ENCODE assay signal across 20 cellular contexts in the genomic region with DNA sequence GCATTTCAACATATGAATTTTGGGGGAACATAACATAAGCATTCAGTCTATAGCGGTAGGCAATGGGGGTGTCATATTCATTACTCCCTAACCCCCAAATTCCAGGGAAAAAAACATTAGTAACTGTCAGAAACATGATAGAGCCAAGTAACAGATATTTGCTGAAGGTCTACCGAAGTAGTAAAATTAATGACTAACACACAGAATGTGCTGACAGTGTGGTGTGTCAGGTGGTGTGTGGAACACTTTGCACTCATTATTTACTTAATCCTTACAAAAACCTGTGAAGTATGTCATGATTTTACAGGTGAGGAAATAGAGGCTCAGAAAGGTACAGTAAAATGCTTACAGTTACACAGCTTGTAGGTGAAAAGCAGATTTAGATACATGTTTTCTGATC.
A peak's percentile ranks its signal among the peaks of the same experiment; 100 is the strongest.
DNase-seq lines count a peak whose midpoint lies in the region; ATAC-seq and TF ChIP-seq lines count a peak whose summit lies in the region.
"Had no signal": no experiment of that assay in that cellular context is flagged by ENCODE, and none has a peak within 500 bp of the region (broad histone marks: within the 10 kb centered on the region; RNA-seq: fewer than 3 reads in every experiment).

No MANE protein-coding gene starts in this region.

- DNase-seq in HFFc6: no peak
- no peak for DNase-seq in RWPE2 (ENCODE audit: low spot score)
- peak; percentile 18 for DNase-seq in epithelial cell of proximal tubule (ENCODE audit: low read depth)
- no peak for DNase-seq in mesenchymal stem cell
- no peak for DNase-seq in hypothalamus (lab: John Stamatoyannopoulos, UW)
- DNase-seq in stimulated activated naive CD4-positive, alpha-beta T cell (lab: John Stamatoyannopoulos, UW): no peak
- no peak for DNase-seq in posterior vena cava (ENCODE audit: low spot score)
- DNase-seq: Caco-2; CD4-positive, alpha-beta T cell; H9; NCI-H1092; NCI-H1436 treated with DMSO at 0.1 percent for 48 hours; NCI-H2029; NCI-H526 treated with DMSO at 0.1 percent for 48 hours; Peyer's patch had no signal

- H3K27ac Mint-ChIP-seq in HFFc6: peak overlapping the region; percentile 69
- H3K27ac Mint-ChIP-seq: CD4-positive, alpha-beta T cell; H9 had no signal

- no peaks in the 10 kb centered on the region for H3K36me3 Mint-ChIP-seq in HFFc6 (ENCODE audit: low read depth)

- no peaks in the 10 kb centered on the region for H3K36me3 ChIP-seq in RWPE2 (ENCODE audit: low read depth)
- no peaks in the 10 kb centered on the region for H3K36me3 ChIP-seq in mesenchymal stem cell (ENCODE audit: control insufficient read depth in 1 of 2, insufficient read depth in 2 of 2, low read depth in 1 of 2, low read length in 2 of 2)
- H3K36me3 ChIP-seq: MG63, Peyer's patch had no signal

- H4K8ac ChIP-seq in mesenchymal stem cell (ENCODE audit: low read length): no peak overlapping the region

- no peak overlapping the region for H2BK15ac ChIP-seq in mesenchymal stem cell (ENCODE audit: low read depth, poor library complexity, severe bottlenecking)

- no peaks in the 10 kb centered on the region for H3K9me3 ChIP-seq in RWPE2 (ENCODE audit: severe bottlenecking)
- H3K9me3 ChIP-seq in mesenchymal stem cell (ENCODE audit: control insufficient read depth, low read length): no peaks in the 10 kb centered on the region
- H3K9me3 ChIP-seq: A549, Caco-2, MG63, Peyer's patch had no signal

- H3K23ac ChIP-seq in mesenchymal stem cell (ENCODE audit: low read length in 2 of 2): no peak overlapping the region

- WGBS in mesenchymal stem cell: no CpG with 5 or more reads among the region's 2 CpGs

- H3K27me3 ChIP-seq in RWPE2 (ENCODE audit: insufficient read depth, poor library complexity, severe bottlenecking): no peaks in the 10 kb centered on the region
- H3K27me3 ChIP-seq in mesenchymal stem cell (ENCODE audit: control insufficient read depth in 1 of 2, insufficient read depth in 1 of 2, low read length in 2 of 2): peaks cover 0 to 17% of the 10 kb centered on the region in 2 experiments
- H3K27me3 ChIP-seq: MG63, Peyer's patch had no signal

- H3K4me1 ChIP-seq in RWPE2 (ENCODE audit: insufficient read depth, poor library complexity, severe bottlenecking) (no peaks in the 10 kb centered on the region), mesenchymal stem cell (ENCODE audit: control insufficient read depth, insufficient read depth, low read depth, low read length) (peaks cover 3% of the 10 kb centered on the region)
- H3K4me1 ChIP-seq: A549, Caco-2, Peyer's patch had no signal

- peaks cover 17% of the 10 kb centered on the region for H3K4me1 Mint-ChIP-seq in HFFc6 (ENCODE audit: low read depth)

- no peak overlapping the region for H3K9ac ChIP-seq in mesenchymal stem cell (ENCODE audit: low read length)

- no peak for TF ChIP-seq CTCF in HFFc6 (IDR thresholded peaks at IDR 0.05)
- no peak for TF ChIP-seq CTCF in RWPE2 (IDR thresholded peaks at IDR 0.05; ENCODE audit: poor library complexity, severe bottlenecking)
- no peak for TF ChIP-seq CTCF in epithelial cell of proximal tubule (conservative IDR thresholded peaks at IDR 0.05; ENCODE audit: low read depth, low read length)

- no peak overlapping the region for H3K4me3 ChIP-seq in RWPE2 (ENCODE audit: severe bottlenecking)
- no peak overlapping the region for H3K4me3 ChIP-seq in epithelial cell of proximal tubule (ENCODE audit: low read depth, low read length)
- H3K4me3 ChIP-seq in mesenchymal stem cell (ENCODE audit: insufficient read depth in 1 of 2, low read depth in 1 of 2, low read length in 2 of 2): no peak overlapping the region
- H3K4me3 ChIP-seq: A549, MG63, Peyer's patch had no signal

- H3K79me1 ChIP-seq in mesenchymal stem cell (replicated peaks; ENCODE audit: low read length, poor library complexity, severe bottlenecking): no peaks in the 10 kb centered on the region

- H2BK120ac ChIP-seq in mesenchymal stem cell (ENCODE audit: low read depth, low read length): no peak overlapping the region

- H2BK5ac ChIP-seq in mesenchymal stem cell (ENCODE audit: low read depth, low read length, poor library complexity, severe bottlenecking): no peak overlapping the region

- intact Hi-C loops in posterior vena cava (cut with DNase I): no loop called here

- H3K4ac ChIP-seq in mesenchymal stem cell (ENCODE audit: low read depth in 1 of 2, low read length in 2 of 2): no peak overlapping the region

- H3K14ac ChIP-seq in mesenchymal stem cell (ENCODE audit: low read length in 2 of 2): no peak overlapping the region

- no peak overlapping the region for H3K4me2 ChIP-seq in mesenchymal stem cell (ENCODE audit: low read length, poor library complexity, severe bottlenecking)
- H3K4me2 ChIP-seq: A549 had no signal

- H2AFZ ChIP-seq in mesenchymal stem cell (ENCODE audit: low read depth, low read length): no peak overlapping the region

- H3K4me3 Mint-ChIP-seq in HFFc6: peak overlapping the region; percentile 55; the same call in 1 of the 2 replicates
- H3K4me3 Mint-ChIP-seq: CD4-positive, alpha-beta T cell; H9 had no signal

- H4K91ac ChIP-seq in mesenchymal stem cell (ENCODE audit: low read length): no peak overlapping the region

- H3K18ac ChIP-seq in mesenchymal stem cell (ENCODE audit: low read depth in 1 of 2, low read length in 2 of 2): no peak overlapping the region

- no peak overlapping the region for H2AK5ac ChIP-seq in mesenchymal stem cell (ENCODE audit: low read length, severe bottlenecking)

- no peak overlapping the region for H3K27ac ChIP-seq in RWPE2 (ENCODE audit: poor library complexity, severe bottlenecking)
- H3K27ac ChIP-seq in mesenchymal stem cell (ENCODE audit: low read length, poor library complexity, severe bottlenecking): peak overlapping the region; percentile 73
- H3K27ac ChIP-seq: A549, HL-60, Peyer's patch had no signal

- peaks cover 2% of the 10 kb centered on the region for H3K27me3 Mint-ChIP-seq in HFFc6 (ENCODE audit: insufficient read depth)

- no peak overlapping the region for H2BK12ac ChIP-seq in mesenchymal stem cell (ENCODE audit: low read length in 2 of 2)

- no peaks in the 10 kb centered on the region for H3K9me3 Mint-ChIP-seq in HFFc6
- H3K9me3 Mint-ChIP-seq: CD4-positive, alpha-beta T cell; H9 had no signal

- peak; percentile 48; the same call in 2 of the 3 replicates for ATAC-seq in RWPE2 (ENCODE audit: low read depth)
- ATAC-seq in HG03039 (IDR thresholded peaks at IDR 0.05; ENCODE audit: unreplicated experiment): no peak
- ATAC-seq: A549, Right ventricle myocardium inferior had no signal
